8 cellular contexts compared by ENCODE assay signal in genomic region chr19:34336781-34337271, GRCh38. TPM values are rescaled to one million over a fixed set of nuclear protein-coding genes. Genes with fewer than 3 reads are reported as not detected.
A peak's percentile ranks its signal among the peaks of the same experiment; 100 is the strongest.
DNase-seq lines count a peak whose midpoint lies in the region; ATAC-seq and TF ChIP-seq lines count a peak whose summit lies in the region.

No MANE protein-coding gene starts in this region.

- H3K36me3 ChIP-seq in spleen = peaks cover 0 to 95% (median 66%) of the 10 kb centered on the region in 6 donors

- ATAC-seq in GM19455 (IDR thresholded peaks at IDR 0.05; ENCODE audit: unreplicated experiment) (no peak), HG02798 (IDR thresholded peaks at IDR 0.05; ENCODE audit: poor library complexity, unreplicated experiment) (no peak)

- no peaks in the 10 kb centered on the region for H3K27me3 ChIP-seq in spleen (replicated peaks in 1 of 7)

- peak overlapping the region in 3 of 8 donors; percentile 8 to 50 (median 21) for H3K27ac ChIP-seq in spleen

- no peak overlapping the region for H3K4me3 ChIP-seq in spleen

- TF ChIP-seq POLR2A in spleen (IDR thresholded peaks at IDR 0.05) = no peak

- TF ChIP-seq CTCF in LNCAP (IDR thresholded peaks at IDR 0.05) = peak; percentile 65
- peak; percentile 10 to 68 (median 58) for TF ChIP-seq CTCF in spleen (IDR thresholded peaks at IDR 0.05 in 8 of 11, conservative IDR thresholded peaks at IDR 0.05 in 3 of 11)

- peaks cover 6 to 21% (median 10%) of the 10 kb centered on the region in 6 donors for H3K4me1 ChIP-seq in spleen

- no peaks in the 10 kb centered on the region for H3K9me3 ChIP-seq in spleen

- intact Hi-C loops in spleen (cut with DNase I; ENCODE audit: low total_unique reads) = loop anchor here (10.0 kb wide), 1 partner anchor 62 kb away; no protein-coding TSS in a partner anchor

- DNase-seq in NCI-H510A treated with DMSO at 0.1 percent for 48 hours (lab: John Stamatoyannopoulos, UW) (peak; percentile 19), NCI-H510A (lab: John Stamatoyannopoulos, UW) (no peak), fibroblast of the conjunctiva (ENCODE audit: low read depth) (peak; percentile 14), spleen (no peak)
- peak; percentile 61 for DNase-seq in activated CD4-positive, alpha-beta T cell treated with anti-CD3 and anti-CD28 coated beads for 48 hours

- WGBS in spleen, 5 donors = 0 to 13% (median 3%) methylated on average over 1 of the region's 1 CpG

RNA-seq across cellular contexts. Expression of gene GPI, which starts 28.2 kb away (rescaled TPM):
- 100 to 1,000 TPM in 6 of 7 donors, 10 to 100 TPM in 1; 96.6 to 257 (median 171) TPM for total RNA-seq in spleen
- polyA plus RNA-seq in spleen = 10 to 100 TPM; 57.5 to 76.9 (median 63.7) TPM

Comparison
In these comparisons a context has a peak if more than half of its experiments do, and no peak if none do; other contexts are left out.
1. DNase-seq: peak in NCI-H510A treated with DMSO at 0.1 percent for 48 hours (single experiment), activated CD4-positive, alpha-beta T cell treated with anti-CD3 and anti-CD28 coated beads for 48 hours (single experiment) and fibroblast of the conjunctiva (single experiment); none in NCI-H510A (single experiment) and spleen (single experiment).